In the genomic region with DNA sequence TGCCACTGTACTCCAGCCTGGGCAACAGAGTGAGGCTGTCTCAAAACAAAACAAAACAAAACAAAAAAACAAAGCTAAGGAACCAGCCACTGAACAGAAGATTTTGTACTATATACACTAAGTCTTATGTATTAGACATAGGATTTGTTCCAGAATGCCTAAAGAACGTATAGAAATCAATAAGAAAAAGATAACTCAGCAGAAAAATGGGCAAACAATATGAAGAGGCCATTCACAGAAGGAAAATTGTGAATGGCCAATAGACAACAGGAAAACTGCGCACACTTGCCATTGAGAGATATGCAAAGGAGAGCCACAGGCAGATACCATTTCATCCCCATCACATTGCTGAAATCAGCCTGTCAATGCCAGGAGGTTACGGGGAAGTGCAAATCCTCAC, we compare ENCODE assay signal across 7 cellular contexts.
"Had no signal": no experiment of that assay in that cellular context is flagged by ENCODE, and none has a peak within 500 bp of the region (broad histone marks: within the 10 kb centered on the region; RNA-seq: fewer than 3 reads in every experiment).

No MANE protein-coding gene starts in this region.

- H3K4me3 ChIP-seq: GM23338 had no signal

- H2AFZ ChIP-seq: GM23338 had no signal

- ATAC-seq: GM23338 had no signal

- FAIRE-seq: H1, H54, HTR-8/SVneo had no signal

- DNase-seq: H9, HCEC 1CT, KG1 had no signal

- H3K4me2 ChIP-seq: GM23338 had no signal
